Comparison of ENCODE assay signal across 21 cellular contexts in genomic region chr1:77584884-77585283, GRCh38.
"Had no signal": no experiment of that assay in that cellular context is flagged by ENCODE, and none has a peak within 500 bp of the region (broad histone marks: within the 10 kb centered on the region; RNA-seq: fewer than 3 reads in every experiment).

No MANE protein-coding gene starts in this region.

- DNase-seq: cortex of kidney; dorsolateral prefrontal cortex; effector CD8-positive, alpha-beta T cell; esophagus squamous epithelium; foreskin fibroblast; glutamatergic neuron; islet precursor cell; mammary epithelial cell; naive thymus-derived CD8-positive, alpha-beta T cell; ovary; sigmoid colon; stimulated activated CD4-positive, alpha-beta T cell treated with anti-CD3 and anti-CD28 coated beads, Interleukin-2, amount 100 ng/mL, for 24 hours; stimulated activated CD4-positive, alpha-beta T cell treated with anti-CD3 and anti-CD28 coated beads, Interleukin-4, amount 100 ng/mL, for 4 hours; stimulated activated naive B cell treated with anti-CD40 and anti-IgM and Interleukin-4, amounts not matched to agents 10 μg/mL and 1 μg/mL and 100 μg/mL, for 72 hours; thyroid gland had no signal

- H3K9me3 ChIP-seq: esophagus squamous epithelium, gastroesophageal sphincter, neutrophil, ovary, right atrium auricular region, sigmoid colon, suprapubic skin, thyroid gland had no signal

- H3K27me3 Mint-ChIP-seq: naive thymus-derived CD8-positive, alpha-beta T cell; stimulated activated naive B cell treated with anti-CD40 and anti-IgM and Interleukin-4, amounts not matched to agents 10 μg/mL and 1 μg/mL and 100 μg/mL, for 72 hours; type B pancreatic cell had no signal

- H3K4me3 ChIP-seq: dorsolateral prefrontal cortex, esophagus squamous epithelium, gastroesophageal sphincter, ovary, right atrium auricular region, sigmoid colon, skin epidermis, suprapubic skin, thyroid gland had no signal

- H3K4me1 ChIP-seq: esophagus squamous epithelium, gastroesophageal sphincter, right atrium auricular region, sigmoid colon, suprapubic skin, thyroid gland had no signal

- H3K36me3 ChIP-seq: ovary had no signal

- H3K27ac ChIP-seq: esophagus squamous epithelium, gastroesophageal sphincter, neutrophil, ovary, right atrium auricular region, sigmoid colon, skin epidermis, suprapubic skin, thyroid gland had no signal

- H3K4me3 Mint-ChIP-seq: naive thymus-derived CD8-positive, alpha-beta T cell; stimulated activated naive B cell treated with anti-CD40 and anti-IgM and Interleukin-4, amounts not matched to agents 10 μg/mL and 1 μg/mL and 100 μg/mL, for 72 hours; type B pancreatic cell had no signal

- ATAC-seq: gastroesophageal sphincter; naive thymus-derived CD8-positive, alpha-beta T cell; stimulated activated naive B cell treated with anti-CD40 and anti-IgM and Interleukin-4, amounts not matched to agents 10 μg/mL and 1 μg/mL and 100 μg/mL, for 72 hours had no signal

- H3K27me3 ChIP-seq: dorsolateral prefrontal cortex, esophagus squamous epithelium, gastroesophageal sphincter, neutrophil, ovary, right atrium auricular region, sigmoid colon, suprapubic skin, thyroid gland had no signal

- H3K27ac Mint-ChIP-seq: stimulated activated naive B cell treated with anti-CD40 and anti-IgM and Interleukin-4, amounts not matched to agents 10 μg/mL and 1 μg/mL and 100 μg/mL, for 72 hours; type B pancreatic cell had no signal

- H3K9me3 Mint-ChIP-seq: naive thymus-derived CD8-positive, alpha-beta T cell; stimulated activated naive B cell treated with anti-CD40 and anti-IgM and Interleukin-4, amounts not matched to agents 10 μg/mL and 1 μg/mL and 100 μg/mL, for 72 hours; type B pancreatic cell had no signal
